16 cellular contexts compared by ENCODE assay signal in the genomic region with DNA sequence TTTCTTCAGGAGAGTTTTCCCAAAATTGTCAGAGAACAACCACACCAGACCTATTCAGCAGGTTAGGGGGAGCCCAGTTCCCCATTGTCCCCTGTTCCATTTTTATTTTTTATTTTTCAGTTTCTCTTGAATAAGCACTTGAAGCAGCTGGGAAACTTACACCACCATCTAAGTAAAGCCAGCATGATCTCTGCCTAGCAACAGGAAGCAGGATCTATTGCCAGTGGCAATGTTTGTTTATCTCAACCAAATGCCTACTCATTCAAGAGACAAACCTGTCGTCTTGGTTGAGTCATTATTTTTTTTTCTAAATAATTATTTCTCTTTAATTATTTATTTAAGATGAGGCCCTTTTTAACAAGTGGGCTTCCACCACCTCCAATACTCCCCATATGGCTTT.
DNase-seq lines count a peak whose midpoint lies in the region; ATAC-seq and TF ChIP-seq lines count a peak whose summit lies in the region.
"Had no signal": no experiment of that assay in that cellular context is flagged by ENCODE, and none has a peak within 500 bp of the region (broad histone marks: within the 10 kb centered on the region; RNA-seq: fewer than 3 reads in every experiment).

No MANE protein-coding gene starts in this region.

- no peaks in the 10 kb centered on the region for H3K36me3 ChIP-seq in brain microvascular endothelial cell (replicated peaks)

- ATAC-seq in HG02870 (IDR thresholded peaks at IDR 0.05; ENCODE audit: unreplicated experiment): no peak

- no peak overlapping the region for H3K27ac ChIP-seq in brain microvascular endothelial cell
- H3K27ac ChIP-seq: hepatocyte had no signal

- POLR2A ChIA-PET in HEK293T (lab: Yijun Ruan, JAX): no interaction called here

- no peak overlapping the region for H3K4me3 ChIP-seq in brain microvascular endothelial cell (ENCODE audit: low read depth, low read length)
- H3K4me3 ChIP-seq: hepatocyte, lung had no signal

- in situ Hi-C loops in Caki2 (cut with HindIII; ENCODE audit: low pct_unique_long_range_greater_than_20kb, low sequenced_read_pairs) (no loop called here), brain microvascular endothelial cell (cut with HindIII; ENCODE audit: low pct_ligation_motif_present, low sequenced_read_pairs) (no loop called here)

- no peaks in the 10 kb centered on the region for H3K27me3 ChIP-seq in brain microvascular endothelial cell (replicated peaks)
- H3K27me3 ChIP-seq: hepatocyte had no signal

- CTCF ChIA-PET in HEK293T (lab: Yijun Ruan, JAX): no interaction called here

- TF ChIP-seq CTCF in brain microvascular endothelial cell (IDR thresholded peaks at IDR 0.05; ENCODE audit: low read depth, low read length, missing control alignments): no peak

- DNase-seq in Caki2 (ENCODE audit: low read depth) (peak; percentile 13), LHCN-M2 (ENCODE audit: low read depth) (peak; percentile 83), brain microvascular endothelial cell (peak; percentile 7), iris pigment epithelial cell (ENCODE audit: low read depth) (peak; percentile 66), HEK293T (ENCODE audit: extremely low spot score) (no peak), NCI-H526 treated with DMSO at 0.1 percent for 48 hours (lab: John Stamatoyannopoulos, UW) (no peak)
- DNase-seq in activated naive CD4-positive, alpha-beta T cell treated with Interleukin-2 at 50 U/mL for 16 hours: no peak
- DNase-seq: activated CD4-positive, CD25-positive, alpha-beta regulatory T cell treated with anti-CD3 and anti-CD28 coated beads, Interleukin-2, amount 50 U/mL, for 72 hours; activated T-cell treated with anti-CD3 and anti-CD28 coated beads, Interleukin-2, amount 50 U/mL, for 1 hour; amygdala; effector CD8-positive, alpha-beta T cell; NCI-H1694 treated with DMSO at 0.1 percent for 48 hours; T-helper 1 cell had no signal

TF ChIP-seq in HEK293T, 16 proteins besides CTCF, POLR2A, EP300 and RAD21:
- TF ChIP-seq NFRKB (IDR thresholded peaks at IDR 0.05): no peak
- no peak for TF ChIP-seq CTBP1 (IDR thresholded peaks at IDR 0.05; ENCODE audit: borderline replicate concordance)
- no peak for TF ChIP-seq LEF1 (IDR thresholded peaks at IDR 0.05; ENCODE audit: borderline replicate concordance)
- no peak for TF ChIP-seq SP1 (IDR thresholded peaks at IDR 0.05)
- TF ChIP-seq ELF4 (IDR thresholded peaks at IDR 0.05): no peak
- no peak for TF ChIP-seq ARNT (IDR thresholded peaks at IDR 0.05)
- no peak for TF ChIP-seq ZNF384 (IDR thresholded peaks at IDR 0.05)
- no peak for TF ChIP-seq TARDBP (IDR thresholded peaks at IDR 0.05)
- no peak for TF ChIP-seq SUZ12 (IDR thresholded peaks at IDR 0.05)
- no peak for TF ChIP-seq L3MBTL2 (conservative IDR thresholded peaks at IDR 0.05)
- no peak for TF ChIP-seq BHLHE40 (IDR thresholded peaks at IDR 0.05; ENCODE audit: borderline replicate concordance)
- TF ChIP-seq FOXK2 (IDR thresholded peaks at IDR 0.05): no peak
- no peak for TF ChIP-seq FOXM1 (IDR thresholded peaks at IDR 0.05; ENCODE audit: borderline replicate concordance)
- TF ChIP-seq, protein P1, sequence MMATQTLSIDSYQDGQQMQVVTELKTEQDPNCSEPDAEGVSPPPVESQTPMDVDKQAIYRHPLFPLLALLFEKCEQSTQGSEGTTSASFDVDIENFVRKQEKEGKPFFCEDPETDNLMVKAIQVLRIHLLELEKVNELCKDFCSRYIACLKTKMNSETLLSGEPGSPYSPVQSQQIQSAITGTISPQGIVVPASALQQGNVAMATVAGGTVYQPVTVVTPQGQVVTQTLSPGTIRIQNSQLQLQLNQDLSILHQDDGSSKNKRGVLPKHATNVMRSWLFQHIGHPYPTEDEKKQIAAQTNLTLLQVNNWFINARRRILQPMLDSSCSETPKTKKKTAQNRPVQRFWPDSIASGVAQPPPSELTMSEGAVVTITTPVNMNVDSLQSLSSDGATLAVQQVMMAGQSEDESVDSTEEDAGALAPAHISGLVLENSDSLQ (IDR thresholded peaks at IDR 0.05): no peak
TF ChIP-seq in HEK293T: peak in this region for 0.

Comparison
In these comparisons a context has a peak if more than half of its experiments do, and no peak if none do; other contexts are left out.
1. DNase-seq: peak in Caki2 (single experiment), LHCN-M2 (single experiment), brain microvascular endothelial cell (single experiment) and iris pigment epithelial cell (single experiment); none in HEK293T (single experiment), activated naive CD4-positive, alpha-beta T cell treated with Interleukin-2 at 50 U/mL for 16 hours (single experiment) and NCI-H526 treated with DMSO at 0.1 percent for 48 hours (single experiment).